ENCODE assay signal across 18 cellular contexts in the genomic region with DNA sequence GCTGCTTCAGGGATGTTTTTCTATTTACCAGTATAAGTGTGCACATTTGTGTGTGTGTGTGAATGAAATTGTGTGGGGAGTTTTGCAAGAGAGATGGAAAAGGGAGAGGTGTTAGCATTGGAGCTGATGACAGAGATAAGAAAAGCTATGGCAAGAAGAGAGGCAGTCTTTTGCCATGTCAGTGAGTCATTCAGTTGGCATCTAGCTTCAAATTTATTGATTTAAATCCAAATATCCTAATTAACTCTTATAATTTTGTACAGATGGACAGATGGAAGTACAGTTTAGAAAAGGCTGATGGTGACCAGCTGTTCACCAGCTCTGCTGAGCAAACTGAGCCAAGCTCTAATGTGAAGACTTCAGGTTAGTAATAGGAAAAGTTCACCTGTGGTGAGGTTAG. TPM values are rescaled to one million over a fixed set of nuclear protein-coding genes. Genes with fewer than 3 reads are reported as not detected.
"Had no signal": no experiment of that assay in that cellular context is flagged by ENCODE, and none has a peak within 500 bp of the region (broad histone marks: within the 10 kb centered on the region; RNA-seq: fewer than 3 reads in every experiment).

No MANE protein-coding gene starts in this region.

- ATAC-seq: activated CD8-positive, alpha-beta T cell treated with anti-CD3 and anti-CD28 coated beads for 36 hours; left colon; naive thymus-derived CD4-positive, alpha-beta T cell had no signal

- H3K4me3 Mint-ChIP-seq: activated CD8-positive, alpha-beta T cell treated with anti-CD3 and anti-CD28 coated beads for 36 hours had no signal

- H3K9me3 ChIP-seq: adrenal gland, colonic mucosa, right atrium auricular region, tibial artery, vagina had no signal

- H3K36me3 ChIP-seq: adrenal gland, colonic mucosa, right atrium auricular region, tibial artery, vagina had no signal

- H3K4me3 ChIP-seq: adrenal gland, colonic mucosa, lung, right atrium auricular region, tibial artery, vagina had no signal

- H3K27me3 ChIP-seq: adrenal gland, colonic mucosa, right atrium auricular region, tibial artery, vagina had no signal

- H3K4me1 ChIP-seq: colonic mucosa had no signal

- H3K27ac ChIP-seq: adrenal gland, colonic mucosa, tibial artery, VCaP had no signal

- H3K9me3 Mint-ChIP-seq: activated CD8-positive, alpha-beta T cell treated with anti-CD3 and anti-CD28 coated beads for 36 hours had no signal

- DNase-seq: activated CD4-positive, alpha-beta T cell treated with anti-CD3 and anti-CD28 coated beads for 4 hours; activated CD8-positive, alpha-beta memory T cell treated with anti-CD3 and anti-CD28 coated beads, Interleukin-2, amount 50 U/mL, for 48 hours; activated CD8-positive, alpha-beta T cell treated with anti-CD3 and anti-CD28 coated beads for 36 hours; activated naive CD4-positive, alpha-beta T cell treated with Interleukin-2 at 50 U/mL for 16 hours; adrenal gland; caudate nucleus; colonic mucosa; effector CD4-positive, alpha-beta T cell; hypothalamus; left colon; naive thymus-derived CD4-positive, alpha-beta T cell; small intestine; T1000; tibial artery had no signal

- H3K27ac Mint-ChIP-seq: activated CD8-positive, alpha-beta T cell treated with anti-CD3 and anti-CD28 coated beads for 36 hours; naive thymus-derived CD4-positive, alpha-beta T cell had no signal

RNA-seq across cellular contexts. Expression of a gene that starts 3.3 kb away (rescaled TPM):
- total RNA-seq: activated CD8-positive, alpha-beta T cell treated with anti-CD3 and anti-CD28 coated beads for 36 hours had no signal
